Comparison of ENCODE assay signal across 10 cellular contexts in the genomic region with DNA sequence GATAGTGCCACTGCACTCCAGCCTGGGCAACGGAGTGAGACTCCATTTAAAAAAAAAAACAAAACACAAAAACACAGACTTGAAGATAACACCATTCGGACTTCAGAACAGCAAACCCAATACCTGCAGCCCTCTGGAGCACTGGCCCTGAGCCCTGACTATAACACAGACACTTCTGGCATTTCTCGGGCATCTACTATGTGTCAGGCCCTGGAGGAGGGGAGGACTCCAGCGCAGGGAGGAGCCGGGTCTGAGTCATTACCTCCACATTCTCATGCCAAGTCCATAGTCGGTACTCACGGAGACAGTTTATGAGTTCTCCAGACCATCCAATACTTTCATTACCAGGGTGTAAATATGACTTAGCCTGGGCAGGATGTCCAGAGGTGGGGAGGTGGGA. TPM values are rescaled to one million over a fixed set of nuclear protein-coding genes. Genes with fewer than 3 reads are reported as not detected.
DNase-seq lines count a peak whose midpoint lies in the region; TF ChIP-seq lines count a peak whose summit lies in the region.
"Had no signal": no experiment of that assay in that cellular context is flagged by ENCODE, and none has a peak within 500 bp of the region (broad histone marks: within the 10 kb centered on the region; RNA-seq: fewer than 3 reads in every experiment).

No MANE protein-coding gene starts in this region.

- H3K9me3 ChIP-seq in transverse colon (no peaks in the 10 kb centered on the region), A673 (ENCODE audit: low read depth, low read length, poor library complexity, severe bottlenecking) (no peaks in the 10 kb centered on the region)

- no peak for TF ChIP-seq EP300 in transverse colon (IDR thresholded peaks at IDR 0.05; ENCODE audit: low read depth)

- H3K36me3 ChIP-seq in transverse colon (no peaks in the 10 kb centered on the region), A673 (ENCODE audit: insufficient read depth, low read length, poor library complexity, severe bottlenecking) (no peaks in the 10 kb centered on the region)

- CTCF ChIA-PET in A673 (lab: Charles Lee) = interaction anchor here (0.6 kb wide), 1 partner anchor 28 kb away, joined by 3 read pairs; no protein-coding TSS in a partner anchor

- peak overlapping the region; percentile 65 to 72 (median 70) for H3K27ac ChIP-seq in transverse colon
- H3K27ac ChIP-seq in A673 (ENCODE audit: low read depth, low read length, poor library complexity, severe bottlenecking) = no peak overlapping the region
- H3K27ac ChIP-seq: 22Rv1 had no signal

- 60 to 65% methylated on average over 1 to 7 of the region's 7 CpGs for WGBS in transverse colon (ENCODE audit: low coverage in 1 of 2), 2 donors

- in situ Hi-C loops in astrocyte of the cerebellum (cut with HindIII; ENCODE audit: low sequenced_read_pairs) (no loop called here), transverse colon (cut with MboI; ENCODE audit: low pct_ligation_motif_present in 1 of 4, low pct_unique_long_range_greater_than_20kb in 1 of 4, low sequenced_read_pairs in 3 of 4) (no loop called here)

- BruUV-seq in A673 (replicated peaks; lab: Mats Ljungman, UMichigan) = no TSS peak

- TF ChIP-seq CTCF in astrocyte of the cerebellum (IDR thresholded peaks at IDR 0.05; ENCODE audit: low read depth, low read length, missing control alignments) = no peak
- no peak for TF ChIP-seq CTCF in transverse colon (IDR thresholded peaks at IDR 0.05)
- TF ChIP-seq CTCF in A673 (conservative IDR thresholded peaks at IDR 0.05; ENCODE audit: low read depth, low read length) = no peak

- POLR2A ChIA-PET in A673 (lab: Charles Lee; ENCODE audit: low non-redundant PET) = no interaction called here

- DNase-seq in NCI-H446 (lab: John Stamatoyannopoulos, UW) (peak; percentile 19 to 25), NCI-H446 treated with DMSO at 0.1 percent for 48 hours (lab: John Stamatoyannopoulos, UW) (no peak), astrocyte of the cerebellum (ENCODE audit: low read depth) (peak; percentile 37), iris pigment epithelial cell (ENCODE audit: low read depth) (peak; percentile 90), transverse colon (peak; percentile 54), A673 (ENCODE audit: low spot score) (no peak), superior temporal gyrus (ENCODE audit: extremely low spot score) (no peak), cerebellar nuclear complex (lab: John Stamatoyannopoulos, UW) (no peak)
- DNase-seq: NCI-H2107 had no signal

- H3K4me3 ChIP-seq in astrocyte of the cerebellum (ENCODE audit: low read depth, low read length) (no peak overlapping the region), transverse colon (no peak overlapping the region), A673 (ENCODE audit: low read depth, low read length, poor library complexity, severe bottlenecking) (no peak overlapping the region)

- H3K4me1 ChIP-seq in transverse colon (peaks cover 0 to 39% (median 16%) of the 10 kb centered on the region in 4 donors), A673 (ENCODE audit: insufficient read depth, low read length, poor library complexity, severe bottlenecking) (peaks cover 4% of the 10 kb centered on the region)

- no peaks in the 10 kb centered on the region for H3K27me3 ChIP-seq in transverse colon
- no peaks in the 10 kb centered on the region for H3K27me3 ChIP-seq in A673 (replicated peaks; ENCODE audit: insufficient read depth, low read depth, low read length, poor library complexity)

- TF ChIP-seq POLR2A in transverse colon (IDR thresholded peaks at IDR 0.05) = no peak

- intact Hi-C loops in transverse colon (cut with DNase I; ENCODE audit: low total_unique reads) = no loop called here
- intact Hi-C loops in A673 (cut with micrococcal nuclease; ENCODE audit: unreplicated experiment) = no loop called here

RNA-seq across cellular contexts. Expression of a gene that starts 48.8 kb away (rescaled TPM):
- 10 to 100 TPM; 12.7 to 51.6 (median 29.7) TPM for total RNA-seq in transverse colon
- 0.71 and 1.9 TPM in 2 replicates for total RNA-seq in A673 (2021)

Comparison
In these comparisons a context has a peak if more than half of its experiments do, and no peak if none do; other contexts are left out.
1. DNase-seq: peak in NCI-H446 (2 of 2), astrocyte of the cerebellum (single experiment), iris pigment epithelial cell (single experiment) and transverse colon (single experiment); none in NCI-H446 treated with DMSO at 0.1 percent for 48 hours (single experiment), A673 (single experiment), superior temporal gyrus (single experiment) and cerebellar nuclear complex (0 of 2).